ENCODE assay signal across 10 cellular contexts in genomic region chr11:6474806-6475500, GRCh38. TPM values are rescaled to one million over a fixed set of nuclear protein-coding genes. Genes with fewer than 3 reads are reported as not detected.
DNase-seq lines count a peak whose midpoint lies in the region; ATAC-seq and TF ChIP-seq lines count a peak whose summit lies in the region.
"Had no signal": no experiment of that assay in that cellular context is flagged by ENCODE, and none has a peak within 500 bp of the region (broad histone marks: within the 10 kb centered on the region; RNA-seq: fewer than 3 reads in every experiment).

No MANE protein-coding gene starts in this region.

- peak overlapping the region; percentile 50 for H3K4me3 Mint-ChIP-seq in activated naive CD8-positive, alpha-beta T cell treated with anti-CD3 and anti-CD28 coated beads, Interleukin-2, amount 50 U/mL, for 24 hours

- peaks cover 28% of the 10 kb centered on the region for H3K4me1 Mint-ChIP-seq in activated naive CD8-positive, alpha-beta T cell treated with anti-CD3 and anti-CD28 coated beads, Interleukin-2, amount 50 U/mL, for 24 hours

- no peaks in the 10 kb centered on the region for H3K27me3 Mint-ChIP-seq in activated naive CD8-positive, alpha-beta T cell treated with anti-CD3 and anti-CD28 coated beads, Interleukin-2, amount 50 U/mL, for 24 hours

- intact Hi-C loops in heart right ventricle (cut with DNase I) (loop anchor here in 1 of 10 donors (1.0 kb wide), 1 partner anchor 85 kb away; the partner anchor contains the start of gene SMPD1), left cardiac atrium (cut with DNase I) (loop anchor here in 1 of 2 donors (10.0 kb wide), 1 partner anchor 240 kb away; the partner anchor contains the start of genes CNGA4 and FHIP1B), right lobe of liver (cut with DNase I) (no loop called here)

- no peak for DNase-seq in heart right ventricle
- DNase-seq in left cardiac atrium = no peak
- DNase-seq in activated naive CD8-positive, alpha-beta T cell treated with anti-CD3 and anti-CD28 coated beads, Interleukin-2, amount 50 U/mL, for 24 hours = no peak
- no peak for DNase-seq in right lobe of liver
- DNase-seq in upper lobe of left lung = no peak
- no peak for DNase-seq in stimulated activated CD4-positive, alpha-beta T cell treated with anti-CD3 and anti-CD28 coated beads, Interleukin-1b, Interleukin-23, amount 100 ng/mL, for 48 hours
- no peak for DNase-seq in NCI-H2081 treated with DMSO at 0.1 percent for 48 hours (lab: John Stamatoyannopoulos, UW)
- DNase-seq: GF-D8 had no signal

- peaks cover 0 to 33% (median 21%) of the 10 kb centered on the region in 9 donors for H3K4me1 ChIP-seq in heart right ventricle
- peaks cover 0 to 17% (median 3%) of the 10 kb centered on the region in 4 donors for H3K4me1 ChIP-seq in right lobe of liver
- peaks cover 16 to 37% (median 21%) of the 10 kb centered on the region in 4 donors for H3K4me1 ChIP-seq in upper lobe of left lung

- H3K27ac ChIP-seq in heart right ventricle (peak overlapping the region in 9 of 10 donors; percentile 90 to 98 (median 94)), right lobe of liver (peak overlapping the region in 2 of 3 donors; percentile 75 to 82), upper lobe of left lung (peak overlapping the region; percentile 85 to 98 (median 93))

- TF ChIP-seq POLR2A in right lobe of liver (IDR thresholded peaks at IDR 0.05) (no peak), upper lobe of left lung (IDR thresholded peaks at IDR 0.05) (no peak)

- no peaks in the 10 kb centered on the region for H3K9me3 Mint-ChIP-seq in activated naive CD8-positive, alpha-beta T cell treated with anti-CD3 and anti-CD28 coated beads, Interleukin-2, amount 50 U/mL, for 24 hours
- H3K9me3 Mint-ChIP-seq: activated T-helper 1 cell treated with anti-CD3 and anti-CD28 coated beads, Interleukin-12 subunit alpha, Interleukin-12 subunit beta, Interleukin-2, Interleukin-4 antibody, amounts not matched to agents 30 ng/mL and 10 ng/mL and 1 ng/mL, durations not matched to agents 14 hours and 24 hours and 36 hours had no signal

- H3K9me3 ChIP-seq in heart right ventricle = no peaks in the 10 kb centered on the region
- no peaks in the 10 kb centered on the region for H3K9me3 ChIP-seq in right lobe of liver
- H3K9me3 ChIP-seq in upper lobe of left lung = no peaks in the 10 kb centered on the region

- no peak overlapping the region for H3K27ac Mint-ChIP-seq in activated naive CD8-positive, alpha-beta T cell treated with anti-CD3 and anti-CD28 coated beads, Interleukin-2, amount 50 U/mL, for 24 hours
- H3K27ac Mint-ChIP-seq: activated T-helper 1 cell treated with anti-CD3 and anti-CD28 coated beads, Interleukin-12 subunit alpha, Interleukin-12 subunit beta, Interleukin-2, Interleukin-4 antibody, amounts not matched to agents 30 ng/mL and 10 ng/mL and 1 ng/mL, durations not matched to agents 14 hours and 24 hours and 36 hours had no signal

- peaks cover 24% of the 10 kb centered on the region for H3K36me3 Mint-ChIP-seq in activated naive CD8-positive, alpha-beta T cell treated with anti-CD3 and anti-CD28 coated beads, Interleukin-2, amount 50 U/mL, for 24 hours (ENCODE audit: low read depth)

- H3K4me3 ChIP-seq in heart right ventricle = peak overlapping the region in 1 of 10 donors; percentile 95
- no peak overlapping the region for H3K4me3 ChIP-seq in right lobe of liver
- no peak overlapping the region for H3K4me3 ChIP-seq in upper lobe of left lung

- ATAC-seq in heart right ventricle = no peak
- no peak for ATAC-seq in left cardiac atrium
- no peak for ATAC-seq in activated naive CD8-positive, alpha-beta T cell treated with anti-CD3 and anti-CD28 coated beads, Interleukin-2, amount 50 U/mL, for 24 hours
- ATAC-seq in right lobe of liver = no peak
- no peak for ATAC-seq in upper lobe of left lung (ENCODE audit: low FRiP score in 2 of 2)
- no peak for ATAC-seq in HG03159 (IDR thresholded peaks at IDR 0.05; ENCODE audit: unreplicated experiment)

- no peak for TF ChIP-seq CTCF in heart right ventricle (IDR thresholded peaks at IDR 0.05)
- TF ChIP-seq CTCF in right lobe of liver (IDR thresholded peaks at IDR 0.05) = no peak
- no peak for TF ChIP-seq CTCF in upper lobe of left lung (IDR thresholded peaks at IDR 0.05)

- no peak for TF ChIP-seq EP300 in upper lobe of left lung (IDR thresholded peaks at IDR 0.05)

- H3K27me3 ChIP-seq in heart right ventricle = no peaks in the 10 kb centered on the region
- H3K27me3 ChIP-seq in right lobe of liver = no peaks in the 10 kb centered on the region
- H3K27me3 ChIP-seq in upper lobe of left lung = no peaks in the 10 kb centered on the region

- WGBS in heart right ventricle, 2 donors = 80 to 82% methylated on average over 3 of the region's 3 CpGs
- no CpG with 5 or more reads among the region's 3 CpGs for WGBS in right lobe of liver (ENCODE audit: insufficient coverage, low coverage, low lambda C conversion rate, missing lambda C conversion rate)
- WGBS in upper lobe of left lung, 2 donors = 69 to 81% methylated on average over 3 of the region's 3 CpGs

- H3K36me3 ChIP-seq in heart right ventricle = peaks cover 0 to 33% (median 25%) of the 10 kb centered on the region in 9 donors
- peaks cover 0 to 24% (median 7%) of the 10 kb centered on the region in 4 donors for H3K36me3 ChIP-seq in right lobe of liver
- peaks cover 0 to 33% (median 25%) of the 10 kb centered on the region in 4 donors for H3K36me3 ChIP-seq in upper lobe of left lung

RNA-seq across cellular contexts. Expression of gene TRIM3, which starts 1.2 kb away (rescaled TPM):
- total RNA-seq in heart right ventricle (10 to 100 TPM in 3 of 10 donors, 1 to 10 TPM in 7; 6.3 to 12.7 (median 8.7) TPM), left cardiac atrium (10 to 100 TPM; 10.6 to 14.5 TPM), right lobe of liver (1 to 10 TPM; 5.0 to 8.9 (median 6.7) TPM), upper lobe of left lung (10 to 100 TPM; 21.4 to 63.9 (median 28.7) TPM)
- polyA plus RNA-seq in heart right ventricle = 10 to 100 TPM; 14.5 to 14.6 TPM

RNA-seq across cellular contexts. Expression of gene ARFIP2, which starts 6.2 kb away (rescaled TPM):
- total RNA-seq in heart right ventricle (10 to 100 TPM; 12.4 to 23.0 (median 14.8) TPM), left cardiac atrium (10 to 100 TPM; 18.6 to 32.6 TPM), right lobe of liver (10 to 100 TPM; 14.6 to 33.3 (median 23.1) TPM), upper lobe of left lung (10 to 100 TPM; 41.7 to 80.7 (median 54.6) TPM)
- polyA plus RNA-seq in heart right ventricle = 10 to 100 TPM; 16.2 to 36.8 TPM

RNA-seq across cellular contexts. Expression of gene TIMM10B, which starts 6.3 kb away (rescaled TPM):
- total RNA-seq in heart right ventricle (10 to 100 TPM; 13.8 to 21.6 (median 17.5) TPM), left cardiac atrium (10 to 100 TPM; 19.9 to 33.0 TPM), right lobe of liver (10 to 100 TPM; 10.3 to 33.9 (median 14.1) TPM), upper lobe of left lung (10 to 100 TPM; 21.0 to 53.0 (median 42.6) TPM)
- polyA plus RNA-seq in heart right ventricle = 10 to 100 TPM; 10.0 to 16.3 TPM

RNA-seq across cellular contexts. Expression of gene DNHD1, which starts 22.1 kb away (rescaled TPM):
- total RNA-seq in heart right ventricle = 1 to 10 TPM; 3.4 to 7.8 (median 6.5) TPM
- polyA plus RNA-seq in heart right ventricle = 10 to 100 TPM in 1 of 2 donors, 1 to 10 TPM in 1; 1.7 to 13.8 TPM
- 1 to 10 TPM; 4.4 to 7.6 TPM for total RNA-seq in left cardiac atrium
- total RNA-seq in right lobe of liver = 10 to 100 TPM in 1 of 6 experiments, 1 to 10 TPM in 5; 1.9 to 10.3 (median 6.1) TPM
- total RNA-seq in upper lobe of left lung = 10 to 100 TPM; 10.5 to 79.6 (median 21.6) TPM

RNA-seq across cellular contexts. Expression of gene HPX, which starts 34.2 kb away (rescaled TPM):
- total RNA-seq in heart right ventricle (under 1 TPM in 5 of 10 donors, not detected in 5; 0.33 to 0.55 (median 0.40) TPM), left cardiac atrium (1 to 10 TPM in 1 of 2 donors, under 1 TPM in 1; 0.38 to 1.0 TPM), right lobe of liver (1,000 to 10,000 TPM; 3,555 to 5,250 (median 4,456) TPM), upper lobe of left lung (1 to 10 TPM in 5 of 6 donors, under 1 TPM in 1; 0.67 to 3.6 (median 2.6) TPM)
- under 1 TPM; 0.22 to 0.73 TPM for polyA plus RNA-seq in heart right ventricle
- total RNA-seq: activated T-helper 1 cell treated with anti-CD3 and anti-CD28 coated beads, Interleukin-12 subunit alpha, Interleukin-12 subunit beta, Interleukin-2, Interleukin-4 antibody, amounts not matched to agents 30 ng/mL and 10 ng/mL and 1 ng/mL, durations not matched to agents 14 hours and 24 hours and 36 hours had no signal
